1 cellular context compared by ENCODE assay signal in the genomic region with DNA sequence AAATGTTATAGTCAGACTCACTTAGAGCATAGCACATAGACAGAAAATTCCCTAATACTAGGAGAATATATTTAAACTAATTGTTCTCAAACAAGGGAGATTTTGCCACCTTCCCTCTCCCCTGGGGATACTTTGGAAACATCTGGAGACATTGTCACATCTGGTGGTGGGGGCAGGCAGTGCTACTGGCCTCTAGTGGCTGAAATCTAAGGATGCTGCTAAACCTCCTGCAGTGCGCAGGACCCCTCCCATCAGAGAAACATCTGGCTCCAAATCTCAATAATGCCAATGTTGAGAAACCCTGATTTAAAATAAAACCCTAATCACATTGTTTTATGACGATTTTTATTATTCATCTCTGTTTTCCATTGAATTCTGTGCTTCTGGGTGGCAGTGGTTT.
TF ChIP-seq lines count a peak whose summit lies in the region.

No MANE protein-coding gene starts in this region.

TF ChIP-seq in GM23338, 12 proteins besides CTCF, POLR2A, EP300 and RAD21 (continued from another document):
- TF ChIP-seq, protein P1, sequence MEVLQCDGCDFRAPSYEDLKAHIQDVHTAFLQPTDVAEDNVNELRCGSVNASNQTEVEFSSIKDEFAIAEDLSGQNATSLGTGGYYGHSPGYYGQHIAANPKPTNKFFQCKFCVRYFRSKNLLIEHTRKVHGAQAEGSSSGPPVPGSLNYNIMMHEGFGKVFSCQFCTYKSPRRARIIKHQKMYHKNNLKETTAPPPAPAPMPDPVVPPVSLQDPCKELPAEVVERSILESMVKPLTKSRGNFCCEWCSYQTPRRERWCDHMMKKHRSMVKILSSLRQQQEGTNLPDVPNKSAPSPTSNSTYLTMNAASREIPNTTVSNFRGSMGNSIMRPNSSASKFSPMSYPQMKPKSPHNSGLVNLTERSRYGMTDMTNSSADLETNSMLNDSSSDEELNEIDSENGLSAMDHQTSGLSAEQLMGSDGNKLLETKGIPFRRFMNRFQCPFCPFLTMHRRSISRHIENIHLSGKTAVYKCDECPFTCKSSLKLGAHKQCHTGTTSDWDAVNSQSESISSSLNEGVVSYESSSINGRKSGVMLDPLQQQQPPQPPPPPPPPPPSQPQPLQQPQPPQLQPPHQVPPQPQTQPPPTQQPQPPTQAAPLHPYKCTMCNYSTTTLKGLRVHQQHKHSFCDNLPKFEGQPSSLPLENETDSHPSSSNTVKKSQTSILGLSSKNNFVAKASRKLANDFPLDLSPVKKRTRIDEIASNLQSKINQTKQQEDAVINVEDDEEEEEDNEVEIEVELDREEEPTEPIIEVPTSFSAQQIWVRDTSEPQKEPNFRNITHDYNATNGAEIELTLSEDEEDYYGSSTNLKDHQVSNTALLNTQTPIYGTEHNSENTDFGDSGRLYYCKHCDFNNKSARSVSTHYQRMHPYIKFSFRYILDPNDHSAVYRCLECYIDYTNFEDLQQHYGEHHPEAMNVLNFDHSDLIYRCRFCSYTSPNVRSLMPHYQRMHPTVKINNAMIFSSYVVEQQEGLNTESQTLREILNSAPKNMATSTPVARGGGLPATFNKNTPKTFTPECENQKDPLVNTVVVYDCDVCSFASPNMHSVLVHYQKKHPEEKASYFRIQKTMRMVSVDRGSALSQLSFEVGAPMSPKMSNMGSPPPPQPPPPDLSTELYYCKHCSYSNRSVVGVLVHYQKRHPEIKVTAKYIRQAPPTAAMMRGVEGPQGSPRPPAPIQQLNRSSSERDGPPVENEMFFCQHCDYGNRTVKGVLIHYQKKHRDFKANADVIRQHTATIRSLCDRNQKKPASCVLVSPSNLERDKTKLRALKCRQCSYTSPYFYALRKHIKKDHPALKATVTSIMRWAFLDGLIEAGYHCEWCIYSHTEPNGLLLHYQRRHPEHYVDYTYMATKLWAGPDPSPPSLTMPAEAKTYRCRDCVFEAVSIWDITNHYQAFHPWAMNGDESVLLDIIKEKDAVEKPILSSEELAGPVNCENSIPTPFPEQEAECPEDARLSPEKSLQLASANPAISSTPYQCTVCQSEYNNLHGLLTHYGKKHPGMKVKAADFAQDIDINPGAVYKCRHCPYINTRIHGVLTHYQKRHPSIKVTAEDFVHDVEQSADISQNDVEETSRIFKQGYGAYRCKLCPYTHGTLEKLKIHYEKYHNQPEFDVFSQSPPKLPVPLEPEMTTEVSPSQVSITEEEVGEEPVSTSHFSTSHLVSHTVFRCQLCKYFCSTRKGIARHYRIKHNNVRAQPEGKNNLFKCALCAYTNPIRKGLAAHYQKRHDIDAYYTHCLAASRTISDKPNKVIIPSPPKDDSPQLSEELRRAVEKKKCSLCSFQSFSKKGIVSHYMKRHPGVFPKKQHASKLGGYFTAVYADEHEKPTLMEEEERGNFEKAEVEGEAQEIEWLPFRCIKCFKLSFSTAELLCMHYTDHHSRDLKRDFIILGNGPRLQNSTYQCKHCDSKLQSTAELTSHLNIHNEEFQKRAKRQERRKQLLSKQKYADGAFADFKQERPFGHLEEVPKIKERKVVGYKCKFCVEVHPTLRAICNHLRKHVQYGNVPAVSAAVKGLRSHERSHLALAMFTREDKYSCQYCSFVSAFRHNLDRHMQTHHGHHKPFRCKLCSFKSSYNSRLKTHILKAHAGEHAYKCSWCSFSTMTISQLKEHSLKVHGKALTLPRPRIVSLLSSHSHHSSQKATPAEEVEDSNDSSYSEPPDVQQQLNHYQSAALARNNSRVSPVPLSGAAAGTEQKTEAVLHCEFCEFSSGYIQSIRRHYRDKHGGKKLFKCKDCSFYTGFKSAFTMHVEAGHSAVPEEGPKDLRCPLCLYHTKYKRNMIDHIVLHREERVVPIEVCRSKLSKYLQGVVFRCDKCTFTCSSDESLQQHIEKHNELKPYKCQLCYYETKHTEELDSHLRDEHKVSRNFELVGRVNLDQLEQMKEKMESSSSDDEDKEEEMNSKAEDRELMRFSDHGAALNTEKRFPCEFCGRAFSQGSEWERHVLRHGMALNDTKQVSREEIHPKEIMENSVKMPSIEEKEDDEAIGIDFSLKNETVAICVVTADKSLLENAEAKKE (CRISPR knock-in tag; IDR thresholded peaks at IDR 0.05) = no peak
- TF ChIP-seq, protein P2, sequence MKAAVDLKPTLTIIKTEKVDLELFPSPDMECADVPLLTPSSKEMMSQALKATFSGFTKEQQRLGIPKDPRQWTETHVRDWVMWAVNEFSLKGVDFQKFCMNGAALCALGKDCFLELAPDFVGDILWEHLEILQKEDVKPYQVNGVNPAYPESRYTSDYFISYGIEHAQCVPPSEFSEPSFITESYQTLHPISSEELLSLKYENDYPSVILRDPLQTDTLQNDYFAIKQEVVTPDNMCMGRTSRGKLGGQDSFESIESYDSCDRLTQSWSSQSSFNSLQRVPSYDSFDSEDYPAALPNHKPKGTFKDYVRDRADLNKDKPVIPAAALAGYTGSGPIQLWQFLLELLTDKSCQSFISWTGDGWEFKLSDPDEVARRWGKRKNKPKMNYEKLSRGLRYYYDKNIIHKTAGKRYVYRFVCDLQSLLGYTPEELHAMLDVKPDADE (IDR thresholded peaks at IDR 0.05) = no peak
